In the genomic region with DNA sequence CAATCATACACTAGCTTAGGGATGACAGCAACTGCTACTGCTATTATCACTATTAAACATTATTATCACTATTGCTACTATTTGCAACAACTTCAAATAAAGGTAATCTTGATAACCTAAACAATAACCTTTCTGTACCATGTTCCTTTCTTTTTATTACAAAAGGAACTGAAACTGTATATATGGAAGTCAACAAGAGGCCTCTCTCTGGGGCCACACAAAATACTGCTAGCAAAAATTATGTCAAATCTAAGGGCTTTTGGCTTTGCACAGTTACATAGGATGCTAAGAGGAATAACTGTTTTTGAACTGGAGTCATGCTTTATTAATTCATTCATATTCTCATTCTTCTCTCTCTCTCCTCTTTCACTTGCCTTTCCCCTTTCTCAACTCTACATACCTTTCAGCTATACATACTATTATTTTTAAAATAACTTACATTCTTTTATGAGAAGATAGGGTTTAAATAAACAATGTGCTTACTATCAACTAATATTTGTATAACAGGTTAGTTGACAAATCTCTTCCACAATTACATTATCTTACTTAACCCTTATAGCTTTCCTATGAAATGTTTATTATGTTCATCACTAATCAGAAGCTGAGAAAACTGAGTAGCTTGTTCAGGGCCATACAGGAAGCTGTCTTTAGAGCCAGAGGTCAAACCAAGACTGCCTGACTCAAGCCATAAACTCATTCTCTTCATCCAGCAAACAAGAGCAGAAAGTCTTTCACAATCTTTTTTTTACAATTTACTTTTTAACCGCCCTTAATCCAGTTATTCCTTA, we compare ENCODE assay signal across 15 cellular contexts. TPM values are rescaled to one million over a fixed set of nuclear protein-coding genes. Genes with fewer than 3 reads are reported as not detected.
DNase-seq lines count a peak whose midpoint lies in the region; TF ChIP-seq lines count a peak whose summit lies in the region.
"Had no signal": no experiment of that assay in that cellular context is flagged by ENCODE, and none has a peak within 500 bp of the region (broad histone marks: within the 10 kb centered on the region; RNA-seq: fewer than 3 reads in every experiment).

No MANE protein-coding gene starts in this region.

- H2AFZ ChIP-seq in OCI-LY7 (ENCODE audit: low read length): no peak overlapping the region
- H2AFZ ChIP-seq in fibroblast of lung (ENCODE audit: low read length): no peak overlapping the region

- H3K27ac Mint-ChIP-seq in HFFc6: peak overlapping the region; percentile 66
- H3K27ac Mint-ChIP-seq: activated naive CD8-positive, alpha-beta T cell had no signal

- H3K79me2 ChIP-seq in OCI-LY7 (ENCODE audit: insufficient read depth, low read depth, low read length): no peaks in the 10 kb centered on the region
- H3K79me2 ChIP-seq in fibroblast of lung (ENCODE audit: control insufficient read depth, insufficient read depth, low read length): peaks cover 5% of the 10 kb centered on the region

- TF ChIP-seq CTCF in HFFc6 (IDR thresholded peaks at IDR 0.05) (no peak), OCI-LY7 (conservative IDR thresholded peaks at IDR 0.05; ENCODE audit: low read length) (no peak), fibroblast of lung (conservative IDR thresholded peaks at IDR 0.05 in 1 of 2, IDR thresholded peaks at IDR 0.05 in 1 of 2; ENCODE audit: low read depth in 1 of 2, low read length in 2 of 2) (no peak)

- peaks cover 18% of the 10 kb centered on the region for H3K4me1 ChIP-seq in OCI-LY7 (ENCODE audit: insufficient read depth, low read length, poor library complexity, severe bottlenecking)
- H3K4me1 ChIP-seq in fibroblast of lung (ENCODE audit: control insufficient read depth, extremely low read depth, insufficient read depth, low read length): peaks cover 5% of the 10 kb centered on the region
- H3K4me1 ChIP-seq: SJSA1 had no signal

- H4K20me1 ChIP-seq in OCI-LY7 (ENCODE audit: insufficient read depth, low read length) (no peaks in the 10 kb centered on the region), fibroblast of lung (ENCODE audit: control insufficient read depth, extremely low read depth, insufficient read depth, low read length) (no peaks in the 10 kb centered on the region)

- BruUV-seq in OCI-LY7 (replicated peaks; lab: Mats Ljungman, UMichigan): no TSS peak

- H3K36me3 Mint-ChIP-seq in HFFc6 (ENCODE audit: low read depth): peaks cover 4% of the 10 kb centered on the region; the same call in 1 of the 2 replicates

- H3K27ac ChIP-seq in OCI-LY7 (ENCODE audit: low read depth, low read length, poor library complexity, severe bottlenecking): peak overlapping the region; percentile 33
- no peak overlapping the region for H3K27ac ChIP-seq in fibroblast of lung (ENCODE audit: insufficient read depth, low read length)
- H3K27ac ChIP-seq: SJSA1, skin epidermis had no signal

- H3K4me3 ChIP-seq in OCI-LY7 (ENCODE audit: low read depth, low read length, poor library complexity, severe bottlenecking) (no peak overlapping the region), fibroblast of lung (replicated peaks in 1 of 4; ENCODE audit: control extremely low read depth in 1 of 4, insufficient read depth in 1 of 4, low read depth in 3 of 4, low read length in 4 of 4) (no peak overlapping the region)
- H3K4me3 ChIP-seq: SJSA1, skin epidermis had no signal

- peaks cover 6% of the 10 kb centered on the region for H3K27me3 Mint-ChIP-seq in HFFc6 (ENCODE audit: insufficient read depth)
- H3K27me3 Mint-ChIP-seq: activated naive CD8-positive, alpha-beta T cell had no signal

- peak overlapping the region; percentile 45 for H3K4me2 ChIP-seq in OCI-LY7 (ENCODE audit: low read length)
- H3K4me2 ChIP-seq in fibroblast of lung (ENCODE audit: extremely low read depth, insufficient read depth, low read length): no peak overlapping the region

- POLR2A ChIA-PET in OCI-LY7 (lab: Charles Lee): interaction anchor here (0.6 to 1.9 kb wide), 11 partner anchors 10 to 955 kb away, joined by 3 to 5 read pairs (median 3); no protein-coding TSS in a partner anchor

- H3K9ac ChIP-seq in fibroblast of lung (ENCODE audit: insufficient read depth, low read length): no peak overlapping the region

- DNase-seq in HFFc6 (peak; percentile 64), OCI-LY7 (ENCODE audit: low spot score) (peak; percentile 32), fibroblast of lung (ENCODE audit: low read depth in 2 of 2) (peak; percentile 75 to 80), stromal cell of bone marrow (ENCODE audit: low read depth) (peak; percentile 46), AML-193 (lab: John Stamatoyannopoulos, UW) (no peak), SKM-1 (lab: John Stamatoyannopoulos, UW; ENCODE audit: unreplicated experiment) (no peak), NCI-H526 treated with DMSO at 0.1 percent for 48 hours (lab: John Stamatoyannopoulos, UW) (no peak)
- DNase-seq: activated CD4-positive, alpha-beta T cell treated with anti-CD3 and anti-CD28 coated beads, Interleukin-2, amount 50 U/mL, for 4 hours; DND-41; effector CD8-positive, alpha-beta T cell; NCI-H446 treated with DMSO at 0.1 percent for 48 hours; stimulated activated CD8-positive, alpha-beta memory T cell treated with anti-CD3 and anti-CD28 coated beads, Interleukin-4, amount 100 ng/mL, for 48 hours had no signal

- intact Hi-C loops in OCI-LY7 (cut with micrococcal nuclease; ENCODE audit: unreplicated experiment): no loop called here

- no peaks in the 10 kb centered on the region for H3K9me3 Mint-ChIP-seq in HFFc6

- H3K36me3 ChIP-seq in OCI-LY7 (ENCODE audit: insufficient read depth, low read length): peaks cover 9% of the 10 kb centered on the region
- no peaks in the 10 kb centered on the region for H3K36me3 ChIP-seq in fibroblast of lung (ENCODE audit: control insufficient read depth, insufficient read depth, low read length)

- H3K9me3 ChIP-seq in OCI-LY7 (ENCODE audit: low read length) (no peaks in the 10 kb centered on the region), fibroblast of lung (ENCODE audit: control insufficient read depth, insufficient read depth, low read depth, low read length) (no peaks in the 10 kb centered on the region)
- H3K9me3 ChIP-seq: SJSA1 had no signal

- peaks cover 42% of the 10 kb centered on the region for H3K4me1 Mint-ChIP-seq in HFFc6 (ENCODE audit: low read depth)

- no peaks in the 10 kb centered on the region for H3K27me3 ChIP-seq in fibroblast of lung (ENCODE audit: control insufficient read depth, insufficient read depth, low read length)
- H3K27me3 ChIP-seq: SJSA1 had no signal

- H3K9me2 ChIP-seq in OCI-LY7 (ENCODE audit: insufficient read depth, low read length): no peaks in the 10 kb centered on the region

- H3K4me3 Mint-ChIP-seq in HFFc6: no peak overlapping the region
- H3K4me3 Mint-ChIP-seq: activated naive CD8-positive, alpha-beta T cell had no signal

- CTCF ChIA-PET in OCI-LY7 (lab: Charles Lee; ENCODE audit: unreplicated experiment): no interaction called here

RNA-seq across cellular contexts. Expression of a gene that starts 25.7 kb away (rescaled TPM):
- 10 to 100 TPM; 13.4 to 16.5 (median 15.4) TPM for total RNA-seq in HFFc6 (2021; fragmentation: NEBNext Ultra II Directional; extraction: Animal tissue kit (Norgen Biotek cat#: 25700))
- total RNA-seq in OCI-LY7 (2014; rRNA removed; shearing (Covaris generic)): 6.4 and 8.7 TPM in 2 replicates
- 17.9 and 19.0 TPM in 2 replicates for total RNA-seq in OCI-LY7 (2022)
- total RNA-seq in fibroblast of lung: 15.9 and 20.1 TPM in 2 replicates
- 36.1 and 38.4 TPM in 2 replicates for polyA plus RNA-seq in fibroblast of lung
- polyA plus RNA-seq in fibroblast of lung (2012): 33.6 and 35.6 TPM in 2 replicates
- 11.4 and 13.2 TPM in 2 replicates for polyA minus RNA-seq in fibroblast of lung (ENCODE audit: low replicate concordance)

Comparison
In these comparisons a context has a peak if more than half of its experiments do, and no peak if none do; other contexts are left out.
1. DNase-seq: peak in HFFc6 (single experiment), OCI-LY7 (single experiment), fibroblast of lung (2 of 2) and stromal cell of bone marrow (single experiment); none in AML-193 (0 of 2), SKM-1 (single experiment) and NCI-H526 treated with DMSO at 0.1 percent for 48 hours (single experiment).